Comparison of ENCODE assay signal across 10 cellular contexts in the genomic region with DNA sequence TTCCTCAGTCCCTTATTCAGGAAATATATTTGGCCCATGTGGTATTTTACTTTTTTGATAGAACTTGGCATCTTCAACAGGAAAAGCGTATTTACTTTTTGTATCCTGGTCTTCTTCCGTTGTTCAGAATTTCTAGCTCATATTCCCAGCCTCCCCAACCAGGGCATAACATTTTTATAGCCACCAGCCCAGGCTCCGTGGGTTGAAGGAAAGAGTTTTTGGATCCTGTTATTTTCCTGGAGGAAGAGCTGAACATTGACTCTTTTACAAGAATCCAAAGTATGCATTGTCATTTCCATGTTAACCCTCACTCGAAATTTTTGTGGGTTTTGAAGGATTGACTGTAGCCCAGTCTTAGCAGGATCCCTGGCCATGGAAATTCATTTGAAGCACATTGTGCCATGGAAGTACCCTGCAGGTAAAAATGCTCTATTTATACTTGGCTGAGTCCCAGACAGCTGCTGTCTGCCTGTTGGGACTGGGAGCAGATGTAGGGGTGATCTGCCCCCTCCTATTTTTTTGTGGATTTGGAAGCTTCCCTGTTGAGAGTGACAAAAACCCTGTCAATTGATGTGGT.
DNase-seq lines count a peak whose midpoint lies in the region; ATAC-seq and TF ChIP-seq lines count a peak whose summit lies in the region.
"Had no signal": no experiment of that assay in that cellular context is flagged by ENCODE, and none has a peak within 500 bp of the region (broad histone marks: within the 10 kb centered on the region; RNA-seq: fewer than 3 reads in every experiment).

No MANE protein-coding gene starts in this region.

- no peak overlapping the region for H3K4me3 Mint-ChIP-seq in MCF 10A (ENCODE audit: unreplicated experiment)

- DNase-seq in COLO829 (ENCODE audit: low spot score): peak; percentile 35
- DNase-seq in M059J (ENCODE audit: low read depth): peak; percentile 92
- no peak for DNase-seq in MCF 10A (ENCODE audit: unreplicated experiment)
- peak; percentile 79 to 90 for DNase-seq in lung microvascular endothelial cell (ENCODE audit: low read depth in 2 of 2)
- DNase-seq in ecto neural progenitor cell (ENCODE audit: low spot score): no peak
- no peak for DNase-seq in HuH-7.5 (ENCODE audit: low spot score)
- DNase-seq in DMS153 treated with DMSO at 0.1 percent for 48 hours (lab: John Stamatoyannopoulos, UW; ENCODE audit: unreplicated experiment): no peak
- DNase-seq: SIG-M5; stimulated activated CD4-positive, alpha-beta T cell treated with anti-CD3 and anti-CD28 coated beads, Interleukin-2, amount 100 ng/mL, for 24 hours had no signal

- H3K27me3 Mint-ChIP-seq in MCF 10A (ENCODE audit: insufficient read depth, unreplicated experiment): no peaks in the 10 kb centered on the region

- H3K36me3 Mint-ChIP-seq in MCF 10A (ENCODE audit: insufficient read depth, unreplicated experiment): peaks cover 18% of the 10 kb centered on the region

- peak overlapping the region; percentile 24 for H3K27ac Mint-ChIP-seq in MCF 10A (ENCODE audit: low read depth, unreplicated experiment)

- POLR2A ChIA-PET in MCF 10A (lab: Yijun Ruan, JAX): interaction anchor here (1.7 kb wide), 1 partner anchor 22 kb away, joined by 4 read pairs; no protein-coding TSS in a partner anchor

- no peak for ATAC-seq in HG03196 (IDR thresholded peaks at IDR 0.05; ENCODE audit: unreplicated experiment)

- H3K4me1 Mint-ChIP-seq in MCF 10A (ENCODE audit: insufficient read depth, unreplicated experiment): peaks cover 54% of the 10 kb centered on the region

- TF ChIP-seq CTCF in MCF 10A (IDR thresholded peaks at IDR 0.05; ENCODE audit: unreplicated experiment): no peak

- BruUV-seq in MCF 10A (replicated peaks; lab: Mats Ljungman, UMichigan): no TSS peak

- CTCF ChIA-PET in MCF 10A (lab: Yijun Ruan, JAX): interaction anchor here (1.0 kb wide), 1 partner anchor 183 kb away, joined by 3 read pairs; no protein-coding TSS in a partner anchor

- intact Hi-C loops in MCF 10A (cut with micrococcal nuclease): no loop called here

- no peaks in the 10 kb centered on the region for H3K9me3 Mint-ChIP-seq in MCF 10A (ENCODE audit: unreplicated experiment)

Comparison
In these comparisons a context has a peak if more than half of its experiments do, and no peak if none do; other contexts are left out.
1. DNase-seq: peak in COLO829 (single experiment), M059J (single experiment) and lung microvascular endothelial cell (2 of 2); none in MCF 10A (single experiment), ecto neural progenitor cell (single experiment), HuH-7.5 (single experiment) and DMS153 treated with DMSO at 0.1 percent for 48 hours (single experiment).